9 cellular contexts compared by ENCODE assay signal in genomic region chr19:38657633-38658222, GRCh38. TPM values are rescaled to one million over a fixed set of nuclear protein-coding genes. Genes with fewer than 3 reads are reported as not detected.
DNase-seq lines count a peak whose midpoint lies in the region; ATAC-seq and TF ChIP-seq lines count a peak whose summit lies in the region.
"Had no signal": no experiment of that assay in that cellular context is flagged by ENCODE, and none has a peak within 500 bp of the region (broad histone marks: within the 10 kb centered on the region; RNA-seq: fewer than 3 reads in every experiment).

No MANE protein-coding gene starts in this region.

- H3K79me2 ChIP-seq in PC-3 (ENCODE audit: low read length): peaks cover 96% of the 10 kb centered on the region

- no peaks in the 10 kb centered on the region for H3K9me3 ChIP-seq in CD8-positive, alpha-beta memory T cell (ENCODE audit: low read length)
- no peaks in the 10 kb centered on the region for H3K9me3 ChIP-seq in PC-3 (ENCODE audit: low read length)

- no peaks in the 10 kb centered on the region for H3K9me3 Mint-ChIP-seq in CD8-positive, alpha-beta memory T cell
- H3K9me3 Mint-ChIP-seq in natural killer cell: no peaks in the 10 kb centered on the region

- H3K4me3 ChIP-seq in CD8-positive, alpha-beta memory T cell (ENCODE audit: low read length): peak overlapping the region; percentile 7
- peak overlapping the region; percentile 38 for H3K4me3 ChIP-seq in PC-3 (ENCODE audit: low read length)

- peaks cover 66% of the 10 kb centered on the region for H3K4me1 ChIP-seq in CD8-positive, alpha-beta memory T cell (ENCODE audit: insufficient read depth, low read length)
- H3K4me1 ChIP-seq in PC-3 (ENCODE audit: insufficient read depth, low read length): peaks cover 96% of the 10 kb centered on the region

- peak overlapping the region; percentile 84 for H3K9ac ChIP-seq in PC-3 (ENCODE audit: low read length)
- H3K9ac ChIP-seq: KMS-11 had no signal

- peaks cover 8% of the 10 kb centered on the region for H3F3A ChIP-seq in PC-3 (ENCODE audit: low read length, unreplicated experiment)

- H2AFZ ChIP-seq in PC-3 (ENCODE audit: low read length): no peak overlapping the region

- peaks cover 0 to 40% (median 0%) of the 10 kb centered on the region in 3 donors for H3K36me3 Mint-ChIP-seq in CD8-positive, alpha-beta memory T cell
- no peaks in the 10 kb centered on the region for H3K36me3 Mint-ChIP-seq in natural killer cell

- no peaks in the 10 kb centered on the region for H3K36me3 ChIP-seq in CD8-positive, alpha-beta memory T cell (ENCODE audit: insufficient read depth, low read length)
- peaks cover 58% of the 10 kb centered on the region for H3K36me3 ChIP-seq in PC-3 (ENCODE audit: low read depth, low read length)

- TF ChIP-seq CTCF in PC-3 (conservative IDR thresholded peaks at IDR 0.05; ENCODE audit: low read depth, low read length) (no peak), natural killer cell (IDR thresholded peaks at IDR 0.05) (no peak)

- intact Hi-C loops in PC-3 (cut with micrococcal nuclease): loop anchor here (10.0 kb wide), 1 partner anchor 47 kb away; no protein-coding TSS in a partner anchor
- intact Hi-C loops in natural killer cell (cut with micrococcal nuclease): loop anchor here (5.0 kb wide), 1 partner anchor 35 kb away; no protein-coding TSS in a partner anchor

- DNase-seq in CD8-positive, alpha-beta memory T cell: no peak
- DNase-seq in PC-3: peak; percentile 94
- peak; percentile 56 for DNase-seq in dermis blood vessel endothelial cell
- no peak for DNase-seq in natural killer cell
- DNase-seq in SK-N-DZ (ENCODE audit: low spot score): no peak
- no peak for DNase-seq in occipital lobe (lab: John Stamatoyannopoulos, UW)
- DNase-seq in T-helper 9 cell: no peak

- no peaks in the 10 kb centered on the region for H3K27me3 Mint-ChIP-seq in CD8-positive, alpha-beta memory T cell
- H3K27me3 Mint-ChIP-seq in natural killer cell (ENCODE audit: low read depth in 2 of 2): no peaks in the 10 kb centered on the region

- peak; percentile 61 for ATAC-seq in PC-3
- ATAC-seq in natural killer cell: peak in 2 of 3 donors; percentile 14 to 29
- ATAC-seq in HG02571 (IDR thresholded peaks at IDR 0.05; ENCODE audit: unreplicated experiment): no peak

- H3K27ac ChIP-seq in CD8-positive, alpha-beta memory T cell (ENCODE audit: low read depth, low read length): no peak overlapping the region
- H3K27ac ChIP-seq in PC-3 (ENCODE audit: low read length): peak overlapping the region; percentile 99
- H3K27ac ChIP-seq: KMS-11 had no signal

- POLR2A ChIA-PET in CD8-positive, alpha-beta memory T cell (lab: Charles Lee): no interaction called here
- POLR2A ChIA-PET in PC-3 (lab: Charles Lee; ENCODE audit: unreplicated experiment): interaction anchor here (1.2 kb wide), 1 partner anchor 10 kb away, joined by 5 read pairs; no protein-coding TSS in a partner anchor

- peaks cover 77 to 93% (median 90%) of the 10 kb centered on the region in 3 donors for H3K4me1 Mint-ChIP-seq in CD8-positive, alpha-beta memory T cell
- peaks cover 73 to 87% of the 10 kb centered on the region in 2 donors for H3K4me1 Mint-ChIP-seq in natural killer cell

- H3K9me2 ChIP-seq in PC-3 (replicated peaks; ENCODE audit: low read length): no peaks in the 10 kb centered on the region

- BruUV-seq in PC-3 (replicated peaks; lab: Mats Ljungman, UMichigan): no TSS peak

- no peaks in the 10 kb centered on the region for H3K27me3 ChIP-seq in CD8-positive, alpha-beta memory T cell (ENCODE audit: insufficient read depth, low read length, poor library complexity, severe bottlenecking)
- no peaks in the 10 kb centered on the region for H3K27me3 ChIP-seq in PC-3 (ENCODE audit: low read length)

- H3K4me3 Mint-ChIP-seq in CD8-positive, alpha-beta memory T cell: peak overlapping the region; percentile 37 to 63 (median 46)
- H3K4me3 Mint-ChIP-seq in natural killer cell: peak overlapping the region; percentile 53

- CTCF ChIA-PET in CD8-positive, alpha-beta memory T cell (lab: Charles Lee): interaction anchor here (1.1 to 1.9 kb wide), 4 partner anchors 9 to 36 kb away, joined by 3 to 6 read pairs (median 4); partner anchors contain the start of gene ACTN4
- CTCF ChIA-PET in PC-3 (lab: Charles Lee): no interaction called here

- peaks cover 30% of the 10 kb centered on the region; the same call in 1 of the 2 replicates for H4K20me1 ChIP-seq in PC-3 (ENCODE audit: low read length)

- peak overlapping the region; percentile 72 for H3K4me2 ChIP-seq in PC-3 (ENCODE audit: low read length)
- H3K4me2 ChIP-seq: KMS-11 had no signal

- peak overlapping the region; percentile 74 to 94 (median 85) for H3K27ac Mint-ChIP-seq in CD8-positive, alpha-beta memory T cell
- H3K27ac Mint-ChIP-seq in natural killer cell: peak overlapping the region; percentile 85 to 88

RNA-seq across cellular contexts. Expression of gene ACTN4, which starts 10.3 kb away (rescaled TPM):
- 100 to 1,000 TPM; 295 to 314 TPM for total RNA-seq in CD8-positive, alpha-beta memory T cell
- 31.9 TPM for polyA plus RNA-seq in CD8-positive, alpha-beta memory T cell
- total RNA-seq in PC-3 (2014; rRNA removed) (382 and 397 TPM in 2 replicates), dermis blood vessel endothelial cell (315 and 728 TPM in 2 replicates), natural killer cell (100 to 1,000 TPM; 443 to 595 (median 541) TPM), occipital lobe (53.2 TPM)
- polyA plus RNA-seq in SK-N-DZ (2014; cell fraction: cytosol; rRNA removed): 85.3 and 95.3 TPM in 2 replicates
- 124 and 196 TPM in 2 replicates for polyA plus RNA-seq in SK-N-DZ (2014; cell fraction: nucleus; rRNA removed)

RNA-seq across cellular contexts. Expression of gene EIF3K, which starts 38.7 kb away (rescaled TPM):
- 100 to 1,000 TPM; 275 to 282 TPM for total RNA-seq in CD8-positive, alpha-beta memory T cell
- polyA plus RNA-seq in CD8-positive, alpha-beta memory T cell: 401 TPM
- total RNA-seq in PC-3 (2014; rRNA removed): 310 and 414 TPM in 2 replicates
- 350 and 735 TPM in 2 replicates for total RNA-seq in dermis blood vessel endothelial cell
- 100 to 1,000 TPM; 232 to 262 (median 238) TPM for total RNA-seq in natural killer cell
- polyA plus RNA-seq in SK-N-DZ (2014; cell fraction: cytosol; rRNA removed): 411 and 544 TPM in 2 replicates
- 281 and 323 TPM in 2 replicates for polyA plus RNA-seq in SK-N-DZ (2014; cell fraction: nucleus; rRNA removed)
- 149 TPM for total RNA-seq in occipital lobe

RNA-seq across cellular contexts. Expression of gene MAP4K1, which starts 40.0 kb away (rescaled TPM):
- total RNA-seq in CD8-positive, alpha-beta memory T cell: 100 to 1,000 TPM; 161 to 162 TPM
- 178 TPM for polyA plus RNA-seq in CD8-positive, alpha-beta memory T cell
- total RNA-seq in PC-3 (2014; rRNA removed) (0.63 and 2.3 TPM in 2 replicates), dermis blood vessel endothelial cell (0.09 TPM in 1 of 2 replicates, not detected in the other), natural killer cell (100 to 1,000 TPM; 162 to 201 (median 163) TPM), occipital lobe (0.16 TPM)
- polyA plus RNA-seq in SK-N-DZ (2014; cell fraction: cytosol; rRNA removed): 6.8 and 22.6 TPM in 2 replicates
- 15.9 and 17.5 TPM in 2 replicates for polyA plus RNA-seq in SK-N-DZ (2014; cell fraction: nucleus; rRNA removed)

Comparison
In these comparisons a context has a peak if more than half of its experiments do, and no peak if none do; other contexts are left out.
1. DNase-seq: peak in PC-3 (single experiment) and dermis blood vessel endothelial cell (single experiment); none in CD8-positive, alpha-beta memory T cell (0 of 5), natural killer cell (single experiment), SK-N-DZ (single experiment), occipital lobe (single experiment) and T-helper 9 cell (single experiment).
2. RNA of gene MAP4K1, which starts 40.0 kb away (total RNA-seq): 162 to 201 TPM in natural killer cell and 161 to 162 TPM in CD8-positive, alpha-beta memory T cell; 0.63 to 2.3 TPM in PC-3, 0.09 TPM in dermis blood vessel endothelial cell and 0.16 TPM in occipital lobe (single experiment); every median in the first group is over 10 times any median in the second.